In genomic region chr18:42100917-42101316, GRCh38 we compare ENCODE assay signal across 24 cellular contexts.
"Had no signal": no experiment of that assay in that cellular context is flagged by ENCODE, and none has a peak within 500 bp of the region (broad histone marks: within the 10 kb centered on the region; RNA-seq: fewer than 3 reads in every experiment).

No MANE protein-coding gene starts in this region.

- H3K4me1 Mint-ChIP-seq: activated B cell treated with CpG ODN at 0.5 μM for 24 hours, mesothelial cell of epicardium had no signal

- H3K4me3 ChIP-seq: breast epithelium, heart left ventricle, pancreas, psoas muscle, right atrium auricular region, SK-N-MC, uterus had no signal

- H3K4me3 Mint-ChIP-seq: activated B cell treated with CpG ODN at 0.5 μM for 24 hours; endodermal cell; mesothelial cell of epicardium; naive thymus-derived CD4-positive, alpha-beta T cell; neural crest cell; stimulated activated naive CD8-positive, alpha-beta T cell treated with anti-CD3 and anti-CD28 coated beads, Interleukin-15, Interleukin-2, amounts not matched to agents 100 ng/mL and 50 ng/mL, for 24 hours; type B pancreatic cell had no signal

- ATAC-seq: esophagus mucosa; heart left ventricle; naive thymus-derived CD4-positive, alpha-beta T cell; pancreas; psoas muscle had no signal

- H3K36me3 Mint-ChIP-seq: mesothelial cell of epicardium, type B pancreatic cell had no signal

- H3K4me1 ChIP-seq: breast epithelium, heart left ventricle, pancreas, psoas muscle, right atrium auricular region, uterus had no signal

- H3K9me3 Mint-ChIP-seq: activated B cell treated with CpG ODN at 0.5 μM for 24 hours; endodermal cell; stimulated activated naive CD8-positive, alpha-beta T cell treated with anti-CD3 and anti-CD28 coated beads, Interleukin-15, Interleukin-2, amounts not matched to agents 100 ng/mL and 50 ng/mL, for 24 hours; type B pancreatic cell had no signal

- DNase-seq: activated B cell treated with CpG ODN at 0.5 μM for 24 hours; activated CD4-positive, alpha-beta T cell treated with anti-CD3 and anti-CD28 coated beads for 48 hours; activated CD4-positive, alpha-beta T cell treated with anti-CD3 and anti-CD28 coated beads, Interleukin-2, amount 50 U/mL, for 48 hours; activated gamma-delta T cell; activated naive CD4-positive, alpha-beta T cell treated with anti-CD3 and anti-CD28 coated beads, Interleukin-2, amount 50 U/mL, for 16 hours; central memory CD4-positive, alpha-beta T cell; endodermal cell; foreskin fibroblast; heart left ventricle; naive thymus-derived CD4-positive, alpha-beta T cell; nucleus accumbens; pancreas; psoas muscle; stimulated activated CD4-positive, alpha-beta T cell treated with anti-CD3 and anti-CD28 coated beads, Interleukin-15, amount 100 ng/mL, for 24 hours; substantia nigra; uterus had no signal

- H3K27ac Mint-ChIP-seq: activated B cell treated with CpG ODN at 0.5 μM for 24 hours; endodermal cell; mesothelial cell of epicardium; naive thymus-derived CD4-positive, alpha-beta T cell; stimulated activated naive CD8-positive, alpha-beta T cell treated with anti-CD3 and anti-CD28 coated beads, Interleukin-15, Interleukin-2, amounts not matched to agents 100 ng/mL and 50 ng/mL, for 24 hours; type B pancreatic cell had no signal

- FAIRE-seq: pancreas had no signal

- H3K9me3 ChIP-seq: breast epithelium, heart left ventricle, pancreas, psoas muscle, uterus had no signal

- H3K27me3 Mint-ChIP-seq: activated B cell treated with CpG ODN at 0.5 μM for 24 hours, type B pancreatic cell had no signal

- H3K36me3 ChIP-seq: breast epithelium, heart left ventricle, pancreas, right atrium auricular region, uterus had no signal

- H3K27ac ChIP-seq: breast epithelium, heart left ventricle, pancreas, psoas muscle, right atrium auricular region, SK-N-MC, uterus had no signal

- H3K27me3 ChIP-seq: breast epithelium, heart left ventricle, pancreas, right atrium auricular region, uterus had no signal
